24 cellular contexts compared by ENCODE assay signal in genomic region chr1:201785291-201785690, GRCh38. TPM values are rescaled to one million over a fixed set of nuclear protein-coding genes. Genes with fewer than 3 reads are reported as not detected.
DNase-seq lines count a peak whose midpoint lies in the region; ATAC-seq and TF ChIP-seq lines count a peak whose summit lies in the region.
"Had no signal": no experiment of that assay in that cellular context is flagged by ENCODE, and none has a peak within 500 bp of the region (broad histone marks: within the 10 kb centered on the region; RNA-seq: fewer than 3 reads in every experiment).

No MANE protein-coding gene starts in this region.

- H3K36me3 ChIP-seq in GM23248 (ENCODE audit: low read depth), result peaks cover 89% of the 10 kb centered on the region
- H3K36me3 ChIP-seq in SK-N-SH (replicated peaks in 1 of 2; ENCODE audit: control insufficient read depth in 1 of 2, insufficient read depth in 2 of 2, low read length in 1 of 2), result peaks cover 82 to 88% of the 10 kb centered on the region in 2 experiments

- in situ Hi-C loops in GM23248 (cut with MboI), result no loop called here

- H3K9me2 ChIP-seq in GM23248 (ENCODE audit: insufficient read depth) (no peaks in the 10 kb centered on the region), SK-N-SH (no peaks in the 10 kb centered on the region)

- peak overlapping the region; percentile 57 for H3K27ac Mint-ChIP-seq in osteocyte (ENCODE audit: unreplicated experiment)
- H3K27ac Mint-ChIP-seq: B cell, CD14-positive monocyte, IgD-negative memory B cell had no signal

- TF ChIP-seq EP300 in SK-N-SH (IDR thresholded peaks at IDR 0.05; ENCODE audit: borderline replicate concordance in 1 of 2, low read depth in 1 of 2, low read length in 1 of 2), result no peak

- H3K4me3 ChIP-seq in GM23248 (no peak overlapping the region), epithelial cell of esophagus (ENCODE audit: low read length) (no peak overlapping the region), SK-N-SH (ENCODE audit: low read depth in 2 of 2, low read length in 1 of 2) (no peak overlapping the region)
- H3K4me3 ChIP-seq: SJCRH30 had no signal

- no peak overlapping the region for H3K4me3 Mint-ChIP-seq in osteocyte (ENCODE audit: unreplicated experiment)
- H3K4me3 Mint-ChIP-seq: B cell, CD14-positive monocyte, IgD-negative memory B cell had no signal

- H3K4me2 ChIP-seq in GM23248 (ENCODE audit: unreplicated experiment) (no peak overlapping the region), SK-N-SH (no peak overlapping the region)

- H3K27me3 Mint-ChIP-seq in osteocyte (ENCODE audit: unreplicated experiment), result no peaks in the 10 kb centered on the region
- H3K27me3 Mint-ChIP-seq: IgD-negative memory B cell had no signal

- no peaks in the 10 kb centered on the region for H3K9me3 ChIP-seq in GM23248 (ENCODE audit: low read depth)
- H3K9me3 ChIP-seq in SK-N-SH, result no peaks in the 10 kb centered on the region
- H3K9me3 ChIP-seq: SJCRH30 had no signal

- H3K27ac ChIP-seq in GM23248, result no peak overlapping the region
- peak overlapping the region; percentile 85 for H3K27ac ChIP-seq in RWPE1
- H3K27ac ChIP-seq in SK-N-SH (ENCODE audit: low read depth in 2 of 2, low read length in 1 of 2), result peak overlapping the region in 1 of 2 experiments; percentile 99; a peak in 1 of 4 replicates
- H3K27ac ChIP-seq: SJCRH30 had no signal

- H3K79me2 ChIP-seq in GM23248 (ENCODE audit: insufficient read depth), result peaks cover 84% of the 10 kb centered on the region
- peaks cover 91% of the 10 kb centered on the region for H3K79me2 ChIP-seq in SK-N-SH (ENCODE audit: insufficient read depth)

- H2AFZ ChIP-seq in GM23248, result no peak overlapping the region
- H2AFZ ChIP-seq in SK-N-SH (ENCODE audit: low read depth), result no peak overlapping the region

- TF ChIP-seq RAD21 in SK-N-SH (IDR thresholded peaks at IDR 0.05; ENCODE audit: low read length), result no peak

- H3K4me1 ChIP-seq in GM23248 (ENCODE audit: insufficient read depth) (peaks cover 41% of the 10 kb centered on the region), SK-N-SH (ENCODE audit: control insufficient read depth in 1 of 2, insufficient read depth in 2 of 2, low read depth in 1 of 2, low read length in 1 of 2) (peaks cover 4 to 63% of the 10 kb centered on the region in 2 experiments)

- ATAC-seq in HG03025 (IDR thresholded peaks at IDR 0.05; ENCODE audit: low FRiP score, unreplicated experiment), result no peak
- ATAC-seq: Panc1 had no signal

- TF ChIP-seq CTCF in RWPE1 (conservative IDR thresholded peaks at IDR 0.05; ENCODE audit: low read depth) (no peak), epithelial cell of esophagus (IDR thresholded peaks at IDR 0.05; ENCODE audit: insufficient read depth, low read depth, low read length, missing control alignments) (no peak), osteocyte (IDR thresholded peaks at IDR 0.05) (no peak), SK-N-SH (IDR thresholded peaks at IDR 0.05) (no peak)

- WGBS in GM23248 (ENCODE audit: low coverage in 1 of 2, low lambda C conversion rate in 2 of 2, missing lambda C conversion rate in 2 of 2), 2 experiments, result 95 to 100% methylated on average over 2 of the region's 2 CpGs
- 83% methylated on average over 2 of the region's 2 CpGs for WGBS in SK-N-SH (ENCODE audit: low lambda C conversion rate)

- H4K20me1 ChIP-seq in GM23248 (ENCODE audit: insufficient read depth), result no peaks in the 10 kb centered on the region
- no peaks in the 10 kb centered on the region for H4K20me1 ChIP-seq in SK-N-SH (ENCODE audit: insufficient read depth)

- H3K9me3 Mint-ChIP-seq in osteocyte (ENCODE audit: unreplicated experiment), result no peaks in the 10 kb centered on the region
- H3K9me3 Mint-ChIP-seq: CD14-positive monocyte, IgD-negative memory B cell had no signal

- H3K36me3 Mint-ChIP-seq in osteocyte (ENCODE audit: unreplicated experiment), result peaks cover 91% of the 10 kb centered on the region

- H3K9ac ChIP-seq in GM23248, result no peak overlapping the region
- no peak overlapping the region for H3K9ac ChIP-seq in SK-N-SH

- H3F3A ChIP-seq in GM23248 (ENCODE audit: insufficient read depth), result peaks cover 87% of the 10 kb centered on the region
- peaks cover 58% of the 10 kb centered on the region for H3F3A ChIP-seq in SK-N-SH (replicated peaks; ENCODE audit: insufficient read depth)

- H3K4me1 Mint-ChIP-seq in osteocyte (ENCODE audit: unreplicated experiment), result peaks cover 62% of the 10 kb centered on the region
- H3K4me1 Mint-ChIP-seq: B cell, IgD-negative memory B cell had no signal

- DNase-seq in GM23248 (peak; percentile 19), RWPE1 (ENCODE audit: low spot score) (peak; percentile 83), epithelial cell of esophagus (ENCODE audit: low read depth) (peak; percentile 96), osteocyte (ENCODE audit: extremely low spot score, unreplicated experiment) (no peak), AG08395 (ENCODE audit: low spot score) (no peak), SK-N-SH (no peak)
- DNase-seq: GDM1; GOT3; HCEC 1CT; MV-4-11; NCI-H1105 treated with DMSO at 0.1 percent for 48 hours; NCI-H1694; NCI-H2081; NCI-H2171; NCI-H345; NCI-H524; NCI-H774; NK-92 treated with Interleukin-12 subunit alpha and Interleukin-12 subunit beta, amount 100 ng/mL, for 24 hours; SJCRH30 had no signal

- H3K27me3 ChIP-seq in GM23248 (replicated peaks; ENCODE audit: insufficient read depth) (no peaks in the 10 kb centered on the region), SK-N-SH (ENCODE audit: insufficient read depth) (no peaks in the 10 kb centered on the region)
- H3K27me3 ChIP-seq: SJCRH30 had no signal

- CTCF ChIA-PET in RWPE1 (lab: Yijun Ruan, JAX) (interaction anchor here (0.5 to 3.6 kb wide), 7 partner anchors 10 to 350 kb away, joined by 3 to 18 read pairs (median 3); no protein-coding TSS in a partner anchor), SK-N-SH (lab: Yijun Ruan, JAX) (interaction anchor here (0.9 to 26.9 kb wide), 4 partner anchors 8 to 245 kb away, joined by 3 to 827 read pairs (median 28); no protein-coding TSS in a partner anchor)

- POLR2A ChIA-PET in RWPE1 (lab: Yijun Ruan, JAX; ENCODE audit: low non-redundant PET) (interaction anchor here (0.6 to 0.8 kb wide), 2 partner anchors 75 to 1222 kb away, joined by 5 to 6 read pairs; partner anchors contain the start of gene TMEM183A), SK-N-SH (lab: Yijun Ruan, JAX) (no interaction called here)

TF ChIP-seq in SK-N-SH, 30 proteins besides CTCF, POLR2A, EP300 and RAD21 (continues in another document):
- TF ChIP-seq YY1 (IDR thresholded peaks at IDR 0.05; ENCODE audit: low read depth) (no peak), PBX3 (IDR thresholded peaks at IDR 0.05) (no peak), IRF3 (IDR thresholded peaks at IDR 0.05; ENCODE audit: low read depth, low read length) (no peak), USF2 (IDR thresholded peaks at IDR 0.05; ENCODE audit: borderline replicate concordance, low read depth, low read length) (no peak), NFIC (IDR thresholded peaks at IDR 0.05; ENCODE audit: borderline replicate concordance) (no peak), ELF1 (IDR thresholded peaks at IDR 0.05) (no peak), USF1 (IDR thresholded peaks at IDR 0.05; ENCODE audit: borderline replicate concordance, low read depth) (no peak), JUND (IDR thresholded peaks at IDR 0.05) (no peak), MAX (IDR thresholded peaks at IDR 0.05; ENCODE audit: low read depth) (no peak), SMC3 (IDR thresholded peaks at IDR 0.05; ENCODE audit: low read depth, low read length) (no peak), MXI1 (IDR thresholded peaks at IDR 0.05; ENCODE audit: low read depth, low read length) (no peak), NRF1 (IDR thresholded peaks at IDR 0.05; ENCODE audit: low read depth, low read length) (no peak), EZH2phosphoT487 (IDR thresholded peaks at IDR 0.05; ENCODE audit: borderline replicate concordance, low read depth) (no peak)

RNA-seq across cellular contexts. Expression of gene IPO9, which starts 43.7 kb away (rescaled TPM):
- total RNA-seq in GM23248 (2014; rRNA removed; shearing (Covaris generic)), result 17.6 and 18.3 TPM in 2 replicates
- polyA plus RNA-seq in GM23248 (2016; fragmentation: Nextera tagmentation; extraction: Ambion mirVana) (52.4 and 53.8 TPM in 2 replicates), SK-N-SH (2012; rRNA removed) (24.5 and 30.7 TPM in 2 replicates)
- 63.3 and 65.0 TPM in 2 replicates for total RNA-seq in osteocyte
- 17.3 and 21.7 TPM in 2 replicates for polyA plus RNA-seq in SK-N-SH (2012; cell fraction: cytosol; rRNA removed)
- 49.1 and 58.6 TPM in 2 replicates for polyA plus RNA-seq in SK-N-SH (2012; cell fraction: nucleus; rRNA removed)

Comparison
In these comparisons a context has a peak if more than half of its experiments do, and no peak if none do; other contexts are left out.
1. DNase-seq: peak in GM23248 (single experiment), RWPE1 (single experiment) and epithelial cell of esophagus (single experiment); none in osteocyte (single experiment), AG08395 (single experiment) and SK-N-SH (single experiment).